In genomic region chr2:201781583-201782051, GRCh38 we compare ENCODE assay signal across 8 cellular contexts. TPM values are rescaled to one million over a fixed set of nuclear protein-coding genes. Genes with fewer than 3 reads are reported as not detected.
DNase-seq lines count a peak whose midpoint lies in the region; ATAC-seq, FAIRE-seq and TF ChIP-seq lines count a peak whose summit lies in the region.

No MANE protein-coding gene starts in this region.

- H3K9me3 ChIP-seq in OCI-LY1 (ENCODE audit: low read length) (no peaks in the 10 kb centered on the region), liver (ENCODE audit: control insufficient read depth in 4 of 4, low read length in 3 of 4) (no peaks in the 10 kb centered on the region)

- H3K9ac ChIP-seq in OCI-LY1 (ENCODE audit: low read length): peak overlapping the region; percentile 74
- peak overlapping the region; percentile 30 to 81 for H3K9ac ChIP-seq in liver (ENCODE audit: low read depth in 1 of 2, low read length in 2 of 2)

- no peaks in the 10 kb centered on the region for H3F3A ChIP-seq in OCI-LY1 (ENCODE audit: insufficient read depth, low read length)

- TF ChIP-seq CTCF in AG09309 (IDR thresholded peaks at IDR 0.05; ENCODE audit: control insufficient read depth, insufficient read depth, low read depth, low read length, missing control alignments) (no peak), OCI-LY1 (IDR thresholded peaks at IDR 0.05; ENCODE audit: low read length) (no peak), cardiac fibroblast (IDR thresholded peaks at IDR 0.05; ENCODE audit: low read depth, low read length) (no peak), liver (IDR thresholded peaks at IDR 0.05; ENCODE audit: low read depth, low read length, missing input control) (no peak)

- peak overlapping the region; percentile 87 for H2AFZ ChIP-seq in OCI-LY1 (ENCODE audit: low read length)

- H4K20me1 ChIP-seq in OCI-LY1 (ENCODE audit: insufficient read depth, low read length): no peaks in the 10 kb centered on the region

- 2% methylated on average over 13 of the region's 13 CpGs for WGBS in liver

- H3K9me2 ChIP-seq in OCI-LY1 (ENCODE audit: low read depth, low read length): no peaks in the 10 kb centered on the region

- no peak for ATAC-seq in stimulated activated naive CD8-positive, alpha-beta T cell treated with anti-CD3 and anti-CD28 coated beads, Interleukin-15, Interleukin-2, amounts not matched to agents 100 U/mL and 50 U/mL, for 24 hours

- H3K4me3 ChIP-seq in AG09309 (ENCODE audit: control insufficient read depth, low read depth, low read length) (peak overlapping the region; percentile 97), OCI-LY1 (ENCODE audit: low read depth, low read length, poor library complexity, severe bottlenecking) (peak overlapping the region; percentile 81), cardiac fibroblast (replicated peaks in 1 of 2; ENCODE audit: low read depth in 2 of 2, low read length in 2 of 2) (peak overlapping the region; percentile 94 to 95), liver (ENCODE audit: low read depth in 1 of 3, low read length in 3 of 3) (peak overlapping the region; percentile 89 to 94 (median 90))

- H3K27me3 ChIP-seq in OCI-LY1 (ENCODE audit: insufficient read depth, low read length) (no peaks in the 10 kb centered on the region), liver (ENCODE audit: control insufficient read depth in 4 of 4, insufficient read depth in 4 of 4, low read length in 3 of 4) (no peaks in the 10 kb centered on the region)

- no peaks in the 10 kb centered on the region for H3K36me3 ChIP-seq in OCI-LY1 (ENCODE audit: insufficient read depth, low read length)
- no peaks in the 10 kb centered on the region for H3K36me3 ChIP-seq in liver (ENCODE audit: control insufficient read depth in 4 of 4, insufficient read depth in 3 of 4, low read depth in 1 of 4, low read length in 3 of 4)

- FAIRE-seq in GM19239 (lab: Jason Lieb, UNC): peak; percentile 67

- no peak overlapping the region for H3K27ac ChIP-seq in OCI-LY1 (ENCODE audit: low read depth, low read length, poor library complexity, severe bottlenecking)
- peak overlapping the region; percentile 55 to 68 for H3K27ac ChIP-seq in liver (ENCODE audit: low read depth in 1 of 2, low read length in 2 of 2)

- H3K4me1 ChIP-seq in OCI-LY1 (ENCODE audit: insufficient read depth, low read length, severe bottlenecking) (peaks cover 27% of the 10 kb centered on the region), liver (ENCODE audit: control insufficient read depth in 4 of 4, insufficient read depth in 4 of 4, low read length in 3 of 4) (peaks cover 2 to 38% (median 30%) of the 10 kb centered on the region in 4 donors)

- DNase-seq in AG09309 (ENCODE audit: low read depth) (no peak), GM19239 (ENCODE audit: insufficient read length, low spot score) (no peak), cardiac fibroblast (ENCODE audit: low read depth in 2 of 2) (peak in 1 of 2 donors; percentile 19), EL (no peak), COLO829 (ENCODE audit: low spot score) (no peak)
- DNase-seq in stimulated activated naive CD8-positive, alpha-beta T cell treated with anti-CD3 and anti-CD28 coated beads, Interleukin-15, Interleukin-2, amounts not matched to agents 100 U/mL and 50 U/mL, for 24 hours: peak; percentile 22

- no peak for TF ChIP-seq RAD21 in liver (IDR thresholded peaks at IDR 0.05)

- peak overlapping the region; percentile 95 for H3K4me2 ChIP-seq in OCI-LY1 (ENCODE audit: low read length)

- no peaks in the 10 kb centered on the region for H3K79me2 ChIP-seq in OCI-LY1 (ENCODE audit: insufficient read depth, low read length)

TF ChIP-seq in liver, 16 proteins besides CTCF, POLR2A, EP300 and RAD21:
- TF ChIP-seq FOXA1 (IDR thresholded peaks at IDR 0.05): no peak
- TF ChIP-seq MAX (IDR thresholded peaks at IDR 0.05): no peak
- no peak for TF ChIP-seq TAF1 (conservative IDR thresholded peaks at IDR 0.05)
- no peak for TF ChIP-seq RXRA (IDR thresholded peaks at IDR 0.05)
- no peak for TF ChIP-seq HNF4A (conservative IDR thresholded peaks at IDR 0.05)
- no peak for TF ChIP-seq FOXA2 (IDR thresholded peaks at IDR 0.05)
- no peak for TF ChIP-seq SP1 (IDR thresholded peaks at IDR 0.05)
- no peak for TF ChIP-seq JUND (IDR thresholded peaks at IDR 0.05)
- no peak for TF ChIP-seq NR2F2 (IDR thresholded peaks at IDR 0.05)
- no peak for TF ChIP-seq ZBTB33 (IDR thresholded peaks at IDR 0.05)
- no peak for TF ChIP-seq GABPA (IDR thresholded peaks at IDR 0.05 in 1 of 2, conservative IDR thresholded peaks at IDR 0.05 in 1 of 2)
- TF ChIP-seq ATF3 (IDR thresholded peaks at IDR 0.05): no peak
- TF ChIP-seq EGR1 (IDR thresholded peaks at IDR 0.05; ENCODE audit: low read depth in 2 of 2): no peak
- no peak for TF ChIP-seq HNF4G (IDR thresholded peaks at IDR 0.05)
- no peak for TF ChIP-seq YY1 (IDR thresholded peaks at IDR 0.05)
- TF ChIP-seq REST (IDR thresholded peaks at IDR 0.05): no peak

RNA-seq across cellular contexts. Expression of gene ALS2, which starts 0.9 kb away (rescaled TPM):
- total RNA-seq in liver: 10 to 100 TPM; 20.8 to 35.3 TPM
- polyA plus RNA-seq in liver: 1 to 10 TPM; 8.2 to 9.1 TPM

RNA-seq across cellular contexts. Expression of gene CDK15, which starts 24.7 kb away (rescaled TPM):
- total RNA-seq in liver: under 1 TPM; under 0.01 to 0.47 TPM
- polyA plus RNA-seq in liver: under 1 TPM in 1 of 2 donors, not detected in 1; 0.06 TPM
